8 cellular contexts compared by ENCODE assay signal in genomic region chr1:45499415-45499769, GRCh38. TPM values are rescaled to one million over a fixed set of nuclear protein-coding genes. Genes with fewer than 3 reads are reported as not detected.
DNase-seq lines count a peak whose midpoint lies in the region; ATAC-seq, FAIRE-seq and TF ChIP-seq lines count a peak whose summit lies in the region.

No MANE protein-coding gene starts in this region.

- H4K91ac ChIP-seq in mesenchymal stem cell (ENCODE audit: low read length), result no peak overlapping the region

- peaks cover 4% of the 10 kb centered on the region for H3K36me3 Mint-ChIP-seq in brain

- H3K9me3 ChIP-seq in mesenchymal stem cell (ENCODE audit: control insufficient read depth, low read length), result no peaks in the 10 kb centered on the region

- no peak overlapping the region for H2AK5ac ChIP-seq in mesenchymal stem cell (ENCODE audit: low read length, severe bottlenecking)

- peak overlapping the region; percentile 89 for H3K9ac ChIP-seq in mesenchymal stem cell (ENCODE audit: low read length)

- H3K4me3 ChIP-seq in GM12865 (ENCODE audit: low read depth, low read length), result peak overlapping the region; percentile 93
- peak overlapping the region; percentile 62 to 85 for H3K4me3 ChIP-seq in mesenchymal stem cell (ENCODE audit: insufficient read depth in 1 of 2, low read depth in 1 of 2, low read length in 2 of 2)

- FAIRE-seq in GM12892 (lab: Jason Lieb, UNC), result no peak

- H3K23ac ChIP-seq in mesenchymal stem cell (ENCODE audit: low read length in 2 of 2), result no peak overlapping the region

- H2BK120ac ChIP-seq in mesenchymal stem cell (ENCODE audit: low read depth, low read length), result no peak overlapping the region

- DNase-seq in GM12865 (ENCODE audit: low read depth) (no peak), mesenchymal stem cell (no peak), globus pallidus (ENCODE audit: low spot score) (no peak), GM12892 (ENCODE audit: insufficient read length) (no peak)
- no peak for DNase-seq in NK-92 treated with Interleukin-12 subunit alpha and Interleukin-12 subunit beta, amount 100 ng/mL, for 24 hours (lab: John Stamatoyannopoulos, UW)

- peaks cover 7% of the 10 kb centered on the region for H3K4me1 ChIP-seq in mesenchymal stem cell (ENCODE audit: control insufficient read depth, insufficient read depth, low read depth, low read length)

- peak; percentile 7 for ATAC-seq in HG03354 (IDR thresholded peaks at IDR 0.05; ENCODE audit: poor library complexity, severe bottlenecking, unreplicated experiment)
- ATAC-seq in GM19455 (IDR thresholded peaks at IDR 0.05; ENCODE audit: unreplicated experiment), result no peak

- H2AFZ ChIP-seq in mesenchymal stem cell (ENCODE audit: low read depth, low read length), result peak overlapping the region; percentile 39

- H4K8ac ChIP-seq in mesenchymal stem cell (ENCODE audit: low read length), result no peak overlapping the region

- no peaks in the 10 kb centered on the region for H3K27me3 ChIP-seq in mesenchymal stem cell (ENCODE audit: control insufficient read depth in 1 of 2, insufficient read depth in 1 of 2, low read length in 2 of 2)

- H3K27ac Mint-ChIP-seq in brain, result peak overlapping the region in 4 of 5 experiments; percentile 92 to 96 (median 95)

- peaks cover 0 to 4% of the 10 kb centered on the region in 2 experiments for H3K36me3 ChIP-seq in mesenchymal stem cell (ENCODE audit: control insufficient read depth in 1 of 2, insufficient read depth in 2 of 2, low read depth in 1 of 2, low read length in 2 of 2)

- WGBS in mesenchymal stem cell, result 18% methylated on average over 7 of the region's 7 CpGs

- peak overlapping the region in 1 of 2 experiments; percentile 61 for H3K18ac ChIP-seq in mesenchymal stem cell (ENCODE audit: low read depth in 1 of 2, low read length in 2 of 2)

- H3K79me1 ChIP-seq in mesenchymal stem cell (replicated peaks; ENCODE audit: low read length, poor library complexity, severe bottlenecking), result peaks cover 12% of the 10 kb centered on the region

- peak overlapping the region; percentile 57 for H3K4me2 ChIP-seq in mesenchymal stem cell (ENCODE audit: low read length, poor library complexity, severe bottlenecking)

- H3K4me3 Mint-ChIP-seq in brain, result peak overlapping the region; percentile 94 to 99 (median 99)

- peak overlapping the region in 1 of 2 experiments; percentile 22 for H3K4ac ChIP-seq in mesenchymal stem cell (ENCODE audit: low read depth in 1 of 2, low read length in 2 of 2)

- no peak overlapping the region for H2BK12ac ChIP-seq in mesenchymal stem cell (ENCODE audit: low read length in 2 of 2)

- H3K4me1 Mint-ChIP-seq in brain, result peaks cover 38% of the 10 kb centered on the region

- H3K9me3 Mint-ChIP-seq in brain, result peaks cover 0 to 4% (median 0%) of the 10 kb centered on the region in 5 experiments

- peaks cover 5% of the 10 kb centered on the region for H3K27me3 Mint-ChIP-seq in brain

- H2BK5ac ChIP-seq in mesenchymal stem cell (ENCODE audit: low read depth, low read length, poor library complexity, severe bottlenecking), result no peak overlapping the region

- no peak overlapping the region for H3K14ac ChIP-seq in mesenchymal stem cell (ENCODE audit: low read length in 2 of 2)

- H2BK15ac ChIP-seq in mesenchymal stem cell (ENCODE audit: low read depth, poor library complexity, severe bottlenecking), result no peak overlapping the region

- TF ChIP-seq CTCF in GM12865 (IDR thresholded peaks at IDR 0.05; ENCODE audit: insufficient read depth, low read depth, low read length, missing control alignments), result no peak
- TF ChIP-seq CTCF in brain (conservative IDR thresholded peaks at IDR 0.05), result no peak

- TF ChIP-seq POLR2A in GM12892 (IDR thresholded peaks at IDR 0.05; ENCODE audit: low read depth, low read length), result no peak

- no peak overlapping the region for H3K27ac ChIP-seq in mesenchymal stem cell (ENCODE audit: low read length, poor library complexity, severe bottlenecking)

RNA-seq across cellular contexts. Expression of gene CCDC163, which starts 0.5 kb away (rescaled TPM):
- polyA plus RNA-seq in brain (ENCODE audit: insufficient read depth, low read depth, low replicate concordance), result 7.4 TPM
- 1.6 TPM for polyA plus RNA-seq in mesenchymal stem cell (2013, experiment 1 of 2)
- polyA plus RNA-seq in mesenchymal stem cell (2013, experiment 2 of 2), result 1.9 TPM
- 4.4 TPM for polyA plus RNA-seq in GM12892 (2012; ENCODE audit: missing spikeins)

RNA-seq across cellular contexts. Expression of gene MMACHC, which starts 0.7 kb away (rescaled TPM):
- polyA plus RNA-seq in brain (ENCODE audit: insufficient read depth, low read depth, low replicate concordance), result 10.1 TPM
- polyA plus RNA-seq in mesenchymal stem cell (2013, experiment 1 of 2), result 4.6 TPM
- polyA plus RNA-seq in mesenchymal stem cell (2013, experiment 2 of 2), result 5.7 TPM
- polyA plus RNA-seq in GM12892 (2012; ENCODE audit: missing spikeins), result 3.6 TPM

RNA-seq across cellular contexts. Expression of gene TESK2, which starts 8.4 kb away (rescaled TPM):
- 8.2 TPM for polyA plus RNA-seq in brain (ENCODE audit: insufficient read depth, low read depth, low replicate concordance)
- polyA plus RNA-seq in mesenchymal stem cell (2013, experiment 1 of 2), result 4.2 TPM
- 4.2 TPM for polyA plus RNA-seq in mesenchymal stem cell (2013, experiment 2 of 2)
- 9.4 TPM for polyA plus RNA-seq in GM12892 (2012; ENCODE audit: missing spikeins)

RNA-seq across cellular contexts. Expression of gene PRDX1, which starts 22.3 kb away (rescaled TPM):
- 499 TPM for polyA plus RNA-seq in brain (ENCODE audit: insufficient read depth, low read depth, low replicate concordance)
- polyA plus RNA-seq in mesenchymal stem cell (2013, experiment 1 of 2), result 543 TPM
- 562 TPM for polyA plus RNA-seq in mesenchymal stem cell (2013, experiment 2 of 2)
- 985 TPM for polyA plus RNA-seq in GM12892 (2012; ENCODE audit: missing spikeins)

RNA-seq across cellular contexts. Expression of gene AKR1A1, which starts 51.2 kb away (rescaled TPM):
- 304 TPM for polyA plus RNA-seq in brain (ENCODE audit: insufficient read depth, low read depth, low replicate concordance)
- polyA plus RNA-seq in mesenchymal stem cell (2013, experiment 1 of 2), result 163 TPM
- 181 TPM for polyA plus RNA-seq in mesenchymal stem cell (2013, experiment 2 of 2)
- polyA plus RNA-seq in GM12892 (2012; ENCODE audit: missing spikeins), result 246 TPM
